In genomic region chr3:126129408-126129891, GRCh38 we compare ENCODE assay signal across 2 cellular contexts.
A peak's percentile ranks its signal among the peaks of the same experiment; 100 is the strongest.
TF ChIP-seq lines count a peak whose summit lies in the region.

No MANE protein-coding gene starts in this region.

TF ChIP-seq in liver, 16 proteins besides CTCF, POLR2A, EP300 and RAD21:
- TF ChIP-seq, protein P1, sequence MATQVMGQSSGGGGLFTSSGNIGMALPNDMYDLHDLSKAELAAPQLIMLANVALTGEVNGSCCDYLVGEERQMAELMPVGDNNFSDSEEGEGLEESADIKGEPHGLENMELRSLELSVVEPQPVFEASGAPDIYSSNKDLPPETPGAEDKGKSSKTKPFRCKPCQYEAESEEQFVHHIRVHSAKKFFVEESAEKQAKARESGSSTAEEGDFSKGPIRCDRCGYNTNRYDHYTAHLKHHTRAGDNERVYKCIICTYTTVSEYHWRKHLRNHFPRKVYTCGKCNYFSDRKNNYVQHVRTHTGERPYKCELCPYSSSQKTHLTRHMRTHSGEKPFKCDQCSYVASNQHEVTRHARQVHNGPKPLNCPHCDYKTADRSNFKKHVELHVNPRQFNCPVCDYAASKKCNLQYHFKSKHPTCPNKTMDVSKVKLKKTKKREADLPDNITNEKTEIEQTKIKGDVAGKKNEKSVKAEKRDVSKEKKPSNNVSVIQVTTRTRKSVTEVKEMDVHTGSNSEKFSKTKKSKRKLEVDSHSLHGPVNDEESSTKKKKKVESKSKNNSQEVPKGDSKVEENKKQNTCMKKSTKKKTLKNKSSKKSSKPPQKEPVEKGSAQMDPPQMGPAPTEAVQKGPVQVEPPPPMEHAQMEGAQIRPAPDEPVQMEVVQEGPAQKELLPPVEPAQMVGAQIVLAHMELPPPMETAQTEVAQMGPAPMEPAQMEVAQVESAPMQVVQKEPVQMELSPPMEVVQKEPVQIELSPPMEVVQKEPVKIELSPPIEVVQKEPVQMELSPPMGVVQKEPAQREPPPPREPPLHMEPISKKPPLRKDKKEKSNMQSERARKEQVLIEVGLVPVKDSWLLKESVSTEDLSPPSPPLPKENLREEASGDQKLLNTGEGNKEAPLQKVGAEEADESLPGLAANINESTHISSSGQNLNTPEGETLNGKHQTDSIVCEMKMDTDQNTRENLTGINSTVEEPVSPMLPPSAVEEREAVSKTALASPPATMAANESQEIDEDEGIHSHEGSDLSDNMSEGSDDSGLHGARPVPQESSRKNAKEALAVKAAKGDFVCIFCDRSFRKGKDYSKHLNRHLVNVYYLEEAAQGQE (IDR thresholded peaks at IDR 0.05): no peak
- TF ChIP-seq EGR1 (IDR thresholded peaks at IDR 0.05; ENCODE audit: low read depth in 2 of 2) (no peak), NR2F2 (IDR thresholded peaks at IDR 0.05) (peak; percentile 69)
TF ChIP-seq in liver: peak in this region for 1.

TF ChIP-seq in HepG2, 621 proteins besides CTCF, POLR2A, EP300 and RAD21 (continued from another document):
- TF ChIP-seq BCL6 (CRISPR knock-in tag; IDR thresholded peaks at IDR 0.05) (no peak), ZNF567 (CRISPR knock-in tag; IDR thresholded peaks at IDR 0.05; ENCODE audit: borderline replicate concordance) (no peak), CREBL2 (CRISPR knock-in tag; IDR thresholded peaks at IDR 0.05; ENCODE audit: borderline replicate concordance) (no peak)
- TF ChIP-seq, protein P2, sequence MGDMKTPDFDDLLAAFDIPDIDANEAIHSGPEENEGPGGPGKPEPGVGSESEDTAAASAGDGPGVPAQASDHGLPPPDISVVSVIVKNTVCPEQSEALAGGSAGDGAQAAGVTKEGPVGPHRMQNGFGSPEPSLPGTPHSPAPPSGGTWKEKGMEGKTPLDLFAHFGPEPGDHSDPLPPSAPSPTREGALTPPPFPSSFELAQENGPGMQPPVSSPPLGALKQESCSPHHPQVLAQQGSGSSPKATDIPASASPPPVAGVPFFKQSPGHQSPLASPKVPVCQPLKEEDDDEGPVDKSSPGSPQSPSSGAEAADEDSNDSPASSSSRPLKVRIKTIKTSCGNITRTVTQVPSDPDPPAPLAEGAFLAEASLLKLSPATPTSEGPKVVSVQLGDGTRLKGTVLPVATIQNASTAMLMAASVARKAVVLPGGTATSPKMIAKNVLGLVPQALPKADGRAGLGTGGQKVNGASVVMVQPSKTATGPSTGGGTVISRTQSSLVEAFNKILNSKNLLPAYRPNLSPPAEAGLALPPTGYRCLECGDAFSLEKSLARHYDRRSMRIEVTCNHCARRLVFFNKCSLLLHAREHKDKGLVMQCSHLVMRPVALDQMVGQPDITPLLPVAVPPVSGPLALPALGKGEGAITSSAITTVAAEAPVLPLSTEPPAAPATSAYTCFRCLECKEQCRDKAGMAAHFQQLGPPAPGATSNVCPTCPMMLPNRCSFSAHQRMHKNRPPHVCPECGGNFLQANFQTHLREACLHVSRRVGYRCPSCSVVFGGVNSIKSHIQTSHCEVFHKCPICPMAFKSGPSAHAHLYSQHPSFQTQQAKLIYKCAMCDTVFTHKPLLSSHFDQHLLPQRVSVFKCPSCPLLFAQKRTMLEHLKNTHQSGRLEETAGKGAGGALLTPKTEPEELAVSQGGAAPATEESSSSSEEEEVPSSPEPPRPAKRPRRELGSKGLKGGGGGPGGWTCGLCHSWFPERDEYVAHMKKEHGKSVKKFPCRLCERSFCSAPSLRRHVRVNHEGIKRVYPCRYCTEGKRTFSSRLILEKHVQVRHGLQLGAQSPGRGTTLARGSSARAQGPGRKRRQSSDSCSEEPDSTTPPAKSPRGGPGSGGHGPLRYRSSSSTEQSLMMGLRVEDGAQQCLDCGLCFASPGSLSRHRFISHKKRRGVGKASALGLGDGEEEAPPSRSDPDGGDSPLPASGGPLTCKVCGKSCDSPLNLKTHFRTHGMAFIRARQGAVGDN (CRISPR knock-in tag; IDR thresholded peaks at IDR 0.05): no peak
